8 cellular contexts compared by ENCODE assay signal in genomic region chr19:48445256-48445605, GRCh38. TPM values are rescaled to one million over a fixed set of nuclear protein-coding genes. Genes with fewer than 3 reads are reported as not detected.
A peak's percentile ranks its signal among the peaks of the same experiment; 100 is the strongest.
DNase-seq lines count a peak whose midpoint lies in the region; ATAC-seq and TF ChIP-seq lines count a peak whose summit lies in the region.

No MANE protein-coding gene starts in this region.

- peak overlapping the region; percentile 98 for H3K4me3 ChIP-seq in fibroblast of mammary gland (ENCODE audit: control insufficient read depth, low read depth, low read length)

- ATAC-seq in HG02884 (IDR thresholded peaks at IDR 0.05; ENCODE audit: unreplicated experiment): peak; percentile 12

- POLR2A ChIA-PET in GM10248 (lab: Yijun Ruan, JAX): no interaction called here
- POLR2A ChIA-PET in activated CD4-positive, alpha-beta memory T cell treated with anti-CD3 and anti-CD28 coated beads, Interleukin-2, amount 10 ng/mL, durations not matched to agents 7 days and 5 days (lab: Charles Lee): interaction anchor here (0.8 to 1.4 kb wide), 3 partner anchors 12 to 81 kb away, joined by 3 read pairs; partner anchors contain the start of genes SYNGR4 and TMEM143

- DNase-seq in A172 (ENCODE audit: low spot score) (peak; percentile 80), GM10248 (ENCODE audit: extremely low spot score) (peak; percentile 57), NCI-H2081 (lab: John Stamatoyannopoulos, UW) (peak; percentile 47 to 85), fibroblast of mammary gland (ENCODE audit: low read depth) (peak; percentile 96)
- no peak for DNase-seq in activated CD4-positive, alpha-beta memory T cell treated with anti-CD3 and anti-CD28 coated beads, Interleukin-2, amount 10 ng/mL, durations not matched to agents 7 days and 5 days
- no peak for DNase-seq in stimulated activated CD4-positive, alpha-beta T cell treated with anti-CD3 and anti-CD28 coated beads, Interleukin-4, amount 100 ng/mL, for 24 hours

- peak overlapping the region; percentile 83 for H3K27ac Mint-ChIP-seq in activated CD4-positive, alpha-beta memory T cell treated with anti-CD3 and anti-CD28 coated beads, Interleukin-2, amount 10 ng/mL, durations not matched to agents 7 days and 5 days
- H3K27ac Mint-ChIP-seq in nephron: peak overlapping the region; percentile 92 to 95 (median 95)

- H3K27me3 Mint-ChIP-seq in activated CD4-positive, alpha-beta memory T cell treated with anti-CD3 and anti-CD28 coated beads, Interleukin-2, amount 10 ng/mL, durations not matched to agents 7 days and 5 days: peaks cover 25% of the 10 kb centered on the region
- no peaks in the 10 kb centered on the region for H3K27me3 Mint-ChIP-seq in nephron (ENCODE audit: low read depth)

- H3K4me3 Mint-ChIP-seq in activated CD4-positive, alpha-beta memory T cell treated with anti-CD3 and anti-CD28 coated beads, Interleukin-2, amount 10 ng/mL, durations not matched to agents 7 days and 5 days: peak overlapping the region; percentile 83
- H3K4me3 Mint-ChIP-seq in nephron: peak overlapping the region; percentile 85 to 94 (median 90)

- TF ChIP-seq CTCF in GM10248 (IDR thresholded peaks at IDR 0.05; ENCODE audit: control extremely low read depth, extremely low read depth, low read depth, missing control alignments): peak; percentile 12
- TF ChIP-seq CTCF in fibroblast of mammary gland (conservative IDR thresholded peaks at IDR 0.05; ENCODE audit: control insufficient read depth, insufficient read depth, low read depth, low read length): peak; percentile 87
- TF ChIP-seq CTCF in nephron (IDR thresholded peaks at IDR 0.05; ENCODE audit: unreplicated experiment in 3 of 3): peak; percentile 70 to 80 (median 75)

- no peaks in the 10 kb centered on the region for H3K9me3 Mint-ChIP-seq in activated CD4-positive, alpha-beta memory T cell treated with anti-CD3 and anti-CD28 coated beads, Interleukin-2, amount 10 ng/mL, durations not matched to agents 7 days and 5 days
- H3K9me3 Mint-ChIP-seq in nephron: no peaks in the 10 kb centered on the region

- H3K4me1 Mint-ChIP-seq in activated CD4-positive, alpha-beta memory T cell treated with anti-CD3 and anti-CD28 coated beads, Interleukin-2, amount 10 ng/mL, durations not matched to agents 7 days and 5 days: peaks cover 42% of the 10 kb centered on the region
- peaks cover 15% of the 10 kb centered on the region for H3K4me1 Mint-ChIP-seq in nephron

- H3K36me3 Mint-ChIP-seq in activated CD4-positive, alpha-beta memory T cell treated with anti-CD3 and anti-CD28 coated beads, Interleukin-2, amount 10 ng/mL, durations not matched to agents 7 days and 5 days (ENCODE audit: low read depth): peaks cover 19% of the 10 kb centered on the region
- peaks cover 28% of the 10 kb centered on the region for H3K36me3 Mint-ChIP-seq in nephron (ENCODE audit: low read depth)

- CTCF ChIA-PET in GM10248 (lab: Yijun Ruan, JAX): interaction anchor here (1.2 to 1.6 kb wide), 4 partner anchors 14 to 139 kb away, joined by 3 to 4 read pairs (median 3); no protein-coding TSS in a partner anchor
- CTCF ChIA-PET in activated CD4-positive, alpha-beta memory T cell treated with anti-CD3 and anti-CD28 coated beads, Interleukin-2, amount 10 ng/mL, durations not matched to agents 7 days and 5 days (lab: Charles Lee): interaction anchor here (0.9 to 1.6 kb wide), 5 partner anchors 44 to 124 kb away, joined by 3 to 8 read pairs (median 3); partner anchors contain the start of gene KDELR1

RNA-seq across cellular contexts. Expression of gene GRWD1, which starts 0.6 kb away (rescaled TPM):
- total RNA-seq in A172 (2014; rRNA removed; shearing (Covaris generic)): 38.9 and 55.4 TPM in 2 replicates
- 10 to 100 TPM; 25.6 to 27.1 TPM for total RNA-seq in activated CD4-positive, alpha-beta memory T cell treated with anti-CD3 and anti-CD28 coated beads, Interleukin-2, amount 10 ng/mL, durations not matched to agents 7 days and 5 days

RNA-seq across cellular contexts. Expression of gene KCNJ14, which starts 10.1 kb away (rescaled TPM):
- 0.36 and 0.55 TPM in 2 replicates for total RNA-seq in A172 (2014; rRNA removed; shearing (Covaris generic))
- under 1 TPM; 0.73 to 0.86 TPM for total RNA-seq in activated CD4-positive, alpha-beta memory T cell treated with anti-CD3 and anti-CD28 coated beads, Interleukin-2, amount 10 ng/mL, durations not matched to agents 7 days and 5 days

RNA-seq across cellular contexts. Expression of gene CYTH2, which starts 23.9 kb away (rescaled TPM):
- total RNA-seq in A172 (2014; rRNA removed; shearing (Covaris generic)): 28.7 and 38.5 TPM in 2 replicates
- total RNA-seq in activated CD4-positive, alpha-beta memory T cell treated with anti-CD3 and anti-CD28 coated beads, Interleukin-2, amount 10 ng/mL, durations not matched to agents 7 days and 5 days: 10 to 100 TPM; 53.2 to 55.3 TPM

RNA-seq across cellular contexts. Expression of gene GRIN2D, which starts 51.8 kb away (rescaled TPM):
- total RNA-seq in A172 (2014; rRNA removed; shearing (Covaris generic)): not detected in 2 replicates
- total RNA-seq in activated CD4-positive, alpha-beta memory T cell treated with anti-CD3 and anti-CD28 coated beads, Interleukin-2, amount 10 ng/mL, durations not matched to agents 7 days and 5 days: under 1 TPM; 0.18 TPM

RNA-seq across cellular contexts. Expression of gene KDELR1, which starts 53.9 kb away (rescaled TPM):
- 64.2 and 71.5 TPM in 2 replicates for total RNA-seq in A172 (2014; rRNA removed; shearing (Covaris generic))
- total RNA-seq in activated CD4-positive, alpha-beta memory T cell treated with anti-CD3 and anti-CD28 coated beads, Interleukin-2, amount 10 ng/mL, durations not matched to agents 7 days and 5 days: 10 to 100 TPM; 91.8 to 94.4 TPM

Comparison
In these comparisons a context has a peak if more than half of its experiments do, and no peak if none do; other contexts are left out.
1. DNase-seq: peak in A172 (single experiment), GM10248 (single experiment), NCI-H2081 (2 of 2) and fibroblast of mammary gland (single experiment); none in activated CD4-positive, alpha-beta memory T cell treated with anti-CD3 and anti-CD28 coated beads, Interleukin-2, amount 10 ng/mL, durations not matched to agents 7 days and 5 days (single experiment) and stimulated activated CD4-positive, alpha-beta T cell treated with anti-CD3 and anti-CD28 coated beads, Interleukin-4, amount 100 ng/mL, for 24 hours (single experiment).
2. CTCF ChIP-seq: peak in every context shown above with its lines; median percentile 87 in fibroblast of mammary gland; 75 in nephron; 12 in GM10248.